ENCODE assay signal across 20 cellular contexts in genomic region chr11:99911116-99911515, GRCh38.
DNase-seq lines count a peak whose midpoint lies in the region; ATAC-seq and TF ChIP-seq lines count a peak whose summit lies in the region.
"Had no signal": no experiment of that assay in that cellular context is flagged by ENCODE, and none has a peak within 500 bp of the region (broad histone marks: within the 10 kb centered on the region; RNA-seq: fewer than 3 reads in every experiment).

No MANE protein-coding gene starts in this region.

- no peaks in the 10 kb centered on the region for H3K4me1 Mint-ChIP-seq in nephron progenitor cell
- H3K4me1 Mint-ChIP-seq: T-helper 17 cell had no signal

- H3K4me3 ChIP-seq in prostate gland = no peak overlapping the region
- H3K4me3 ChIP-seq: body of pancreas, left ventricle myocardium inferior, mucosa of descending colon had no signal

- no peaks in the 10 kb centered on the region for H3K4me1 ChIP-seq in prostate gland (replicated peaks)
- H3K4me1 ChIP-seq: body of pancreas, left ventricle myocardium inferior had no signal

- ATAC-seq in GM21619 (IDR thresholded peaks at IDR 0.05; ENCODE audit: unreplicated experiment) = no peak
- ATAC-seq: body of pancreas; effector memory CD8-positive, alpha-beta T cell; mucosa of descending colon; T-helper 17 cell had no signal

- peaks cover 3% of the 10 kb centered on the region for H3K27me3 Mint-ChIP-seq in nephron progenitor cell (ENCODE audit: low read depth, poor library complexity)
- H3K27me3 Mint-ChIP-seq: activated naive CD8-positive, alpha-beta T cell; effector memory CD8-positive, alpha-beta T cell; T-helper 17 cell had no signal

- no peaks in the 10 kb centered on the region for H3K27me3 ChIP-seq in prostate gland (replicated peaks; ENCODE audit: insufficient read depth)
- H3K27me3 ChIP-seq: body of pancreas had no signal

- no peaks in the 10 kb centered on the region for H3K36me3 Mint-ChIP-seq in nephron progenitor cell (ENCODE audit: low read depth)
- H3K36me3 Mint-ChIP-seq: activated naive CD8-positive, alpha-beta T cell had no signal

- no peaks in the 10 kb centered on the region for H3K9me3 ChIP-seq in prostate gland
- H3K9me3 ChIP-seq: body of pancreas, left ventricle myocardium inferior had no signal

- no peak for TF ChIP-seq EP300 in Ishikawa (IDR thresholded peaks at IDR 0.05; ENCODE audit: borderline replicate concordance)

- no peak overlapping the region for H3K4me3 Mint-ChIP-seq in nephron progenitor cell
- H3K4me3 Mint-ChIP-seq: activated naive CD8-positive, alpha-beta T cell; effector memory CD8-positive, alpha-beta T cell; T-helper 17 cell had no signal

- no peaks in the 10 kb centered on the region for H3K9me3 Mint-ChIP-seq in nephron progenitor cell

- TF ChIP-seq CTCF in nephron progenitor cell (IDR thresholded peaks at IDR 0.05) (peak; percentile 12), prostate gland (IDR thresholded peaks at IDR 0.05) (no peak)

- H3K36me3 ChIP-seq in prostate gland = no peaks in the 10 kb centered on the region
- H3K36me3 ChIP-seq: left ventricle myocardium inferior had no signal

- peak; percentile 2 for DNase-seq in DMS 273 (lab: John Stamatoyannopoulos, UW; ENCODE audit: unreplicated experiment)
- DNase-seq in DMS 273 treated with DMSO at 0.1 percent for 48 hours (lab: John Stamatoyannopoulos, UW) = no peak
- DNase-seq in SK-MEL-5 (ENCODE audit: low read depth, low spot score) = peak; percentile 15
- DNase-seq in nephron progenitor cell = no peak
- DNase-seq in prostate gland (ENCODE audit: low spot score) = no peak
- no peak for DNase-seq in NCI-H510A treated with DMSO at 0.1 percent for 48 hours (lab: John Stamatoyannopoulos, UW)
- DNase-seq: 8988T; activated CD4-positive, CD25-positive, alpha-beta regulatory T cell treated with anti-CD3 and anti-CD28 coated beads, Interleukin-2, amount 50 U/mL, for 72 hours; activated CD8-positive, alpha-beta memory T cell treated with anti-CD3 and anti-CD28 coated beads for 24 hours; body of pancreas; DMS153; effector memory CD8-positive, alpha-beta T cell; left ventricle myocardium inferior; mucosa of descending colon; NCI-H226; SHP77 treated with DMSO at 0.1 percent for 48 hours; T-helper 17 cell had no signal

- H3K27ac Mint-ChIP-seq in nephron progenitor cell = no peak overlapping the region
- H3K27ac Mint-ChIP-seq: activated naive CD8-positive, alpha-beta T cell; effector memory CD8-positive, alpha-beta T cell; T-helper 17 cell had no signal

- peak; percentile 35; the same call in 1 of the 2 replicates for TF ChIP-seq RAD21 in Ishikawa (IDR thresholded peaks at IDR 0.05; ENCODE audit: low read depth)

- in situ Hi-C loops in SK-MEL-5 (cut with HindIII; ENCODE audit: low pct_unique_long_range_greater_than_20kb, low sequenced_read_pairs) = no loop called here

- 47% methylated on average over 3 of the region's 3 CpGs for WGBS in prostate gland

- intact Hi-C loops in prostate gland (cut with DNase I) = no loop called here

- H3K27ac ChIP-seq in prostate gland = no peak overlapping the region
- H3K27ac ChIP-seq: body of pancreas, left ventricle myocardium inferior had no signal

- TF ChIP-seq POLR2A in prostate gland (IDR thresholded peaks at IDR 0.05) = no peak

TF ChIP-seq in Ishikawa, 13 proteins besides CTCF, POLR2A, EP300 and RAD21:
- TF ChIP-seq NFIC (IDR thresholded peaks at IDR 0.05) (no peak), USF1 (IDR thresholded peaks at IDR 0.05) (no peak), MAX (IDR thresholded peaks at IDR 0.05) (no peak), TAF1 (IDR thresholded peaks at IDR 0.05; ENCODE audit: low read depth) (no peak), EGR1 (IDR thresholded peaks at IDR 0.05) (no peak), CREB1 (IDR thresholded peaks at IDR 0.05; ENCODE audit: low read depth) (no peak), REST (IDR thresholded peaks at IDR 0.05; ENCODE audit: low read depth) (no peak), ZBTB7A (IDR thresholded peaks at IDR 0.05; ENCODE audit: low read depth) (no peak), FOXM1 (IDR thresholded peaks at IDR 0.05; ENCODE audit: borderline replicate concordance, low read depth) (no peak), TEAD4 (IDR thresholded peaks at IDR 0.05) (no peak), YY1 (IDR thresholded peaks at IDR 0.05; ENCODE audit: low read depth) (no peak)

Comparison
In these comparisons a context has a peak if more than half of its experiments do, and no peak if none do; other contexts are left out.
1. DNase-seq: peak in DMS 273 (single experiment) and SK-MEL-5 (single experiment); none in DMS 273 treated with DMSO at 0.1 percent for 48 hours (single experiment), nephron progenitor cell (single experiment), prostate gland (single experiment) and NCI-H510A treated with DMSO at 0.1 percent for 48 hours (single experiment).